ENCODE assay signal across 20 cellular contexts in the genomic region with DNA sequence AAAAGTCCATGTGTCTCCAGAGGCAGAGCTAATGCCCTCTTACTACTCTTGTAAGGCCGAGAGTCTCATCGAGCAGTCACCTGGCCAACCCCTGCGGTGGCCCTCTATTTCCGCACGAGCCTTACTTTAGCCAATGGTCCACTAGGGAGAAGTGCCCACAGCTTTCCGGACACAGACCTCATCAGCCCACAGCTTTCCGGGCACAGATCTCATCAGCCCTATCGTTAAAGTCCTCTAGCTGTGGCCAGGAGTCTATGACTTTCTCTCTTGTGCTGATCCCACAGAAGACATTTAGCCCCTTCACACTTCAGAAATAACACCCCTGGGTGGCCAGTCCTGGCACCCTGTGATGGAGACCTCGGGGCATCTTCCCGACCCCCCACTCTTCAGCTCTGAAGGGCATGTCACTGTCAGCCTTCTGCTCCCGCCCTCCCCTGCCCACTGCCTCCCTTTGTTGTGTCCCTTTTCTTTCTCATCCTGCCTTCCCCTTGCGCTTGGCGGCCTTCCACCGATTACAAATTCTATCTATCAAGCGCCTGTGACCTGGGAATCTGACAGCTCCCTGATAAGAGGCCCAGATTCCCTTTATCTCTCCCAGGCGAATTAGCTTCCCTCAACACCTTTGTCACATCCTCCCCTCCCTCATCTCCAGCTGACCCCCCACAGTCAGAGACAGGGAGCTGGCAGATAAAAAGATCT.
"Had no signal": no experiment of that assay in that cellular context is flagged by ENCODE, and none has a peak within 500 bp of the region (broad histone marks: within the 10 kb centered on the region; RNA-seq: fewer than 3 reads in every experiment).

No MANE protein-coding gene starts in this region.

- H3K36me3 ChIP-seq: prostate gland had no signal

- FAIRE-seq: colon had no signal

- ATAC-seq: activated CD8-positive, alpha-beta memory T cell treated with anti-CD3 and anti-CD28 coated beads, Interleukin-2, amount 10 ng/mL, durations not matched to agents 7 days and 5 days; activated T-cell treated with anti-CD3 and anti-CD28 coated beads, Interleukin-2, amount 50 U/mL, for 72 hours; left lung; stimulated activated naive B cell treated with anti-CD40 and anti-IgM and Interleukin-4, amounts not matched to agents 10 μg/mL and 1 μg/mL and 100 μg/mL, for 72 hours; T-helper 17 cell had no signal

- H3K4me3 ChIP-seq: ascending aorta, heart left ventricle, left lung, prostate gland, spleen, transverse colon had no signal

- DNase-seq: activated CD4-positive, alpha-beta T cell treated with anti-CD3 and anti-CD28 coated beads for 1 hour; activated CD4-positive, alpha-beta T cell treated with anti-CD3 and anti-CD28 coated beads, Interleukin-2, amount 50 U/mL, for 48 hours; activated CD8-positive, alpha-beta memory T cell treated with anti-CD3 and anti-CD28 coated beads, Interleukin-2, amount 10 ng/mL, durations not matched to agents 7 days and 5 days; activated gamma-delta T cell treated with Interleukin-2 at 50 U/mL for 16 hours; activated T-cell treated with anti-CD3 and anti-CD28 coated beads, Interleukin-2, amount 50 U/mL, for 72 hours; effector CD4-positive, alpha-beta T cell; foreskin melanocyte; islet precursor cell; left lung; mesenchymal stem cell; occipital lobe; spleen; stimulated activated CD4-positive, alpha-beta T cell treated with anti-CD3 and anti-CD28 coated beads, Interleukin-2, amount 100 ng/mL, for 24 hours; stimulated activated naive B cell treated with anti-CD40 and anti-IgM and Interleukin-4, amounts not matched to agents 10 μg/mL and 1 μg/mL and 100 μg/mL, for 72 hours; T-helper 17 cell; transverse colon had no signal

- H3K27ac ChIP-seq: ascending aorta, left lung, prostate gland, transverse colon had no signal

- H3K36me3 Mint-ChIP-seq: activated CD8-positive, alpha-beta memory T cell treated with anti-CD3 and anti-CD28 coated beads, Interleukin-2, amount 10 ng/mL, durations not matched to agents 7 days and 5 days; stimulated activated naive B cell treated with anti-CD40 and anti-IgM and Interleukin-4, amounts not matched to agents 10 μg/mL and 1 μg/mL and 100 μg/mL, for 72 hours had no signal

- H3K27me3 ChIP-seq: ascending aorta, heart left ventricle, left lung, spleen, transverse colon had no signal

- H3K4me3 Mint-ChIP-seq: activated CD8-positive, alpha-beta memory T cell treated with anti-CD3 and anti-CD28 coated beads, Interleukin-2, amount 10 ng/mL, durations not matched to agents 7 days and 5 days; activated T-cell treated with anti-CD3 and anti-CD28 coated beads, Interleukin-2, amount 50 U/mL, for 72 hours; stimulated activated naive B cell treated with anti-CD40 and anti-IgM and Interleukin-4, amounts not matched to agents 10 μg/mL and 1 μg/mL and 100 μg/mL, for 72 hours; T-helper 17 cell had no signal

- H3K4me1 ChIP-seq: prostate gland had no signal

- H3K9me3 Mint-ChIP-seq: activated T-cell treated with anti-CD3 and anti-CD28 coated beads, Interleukin-2, amount 50 U/mL, for 72 hours; stimulated activated naive B cell treated with anti-CD40 and anti-IgM and Interleukin-4, amounts not matched to agents 10 μg/mL and 1 μg/mL and 100 μg/mL, for 72 hours had no signal

- H3K9me3 ChIP-seq: ascending aorta, heart left ventricle, left lung, prostate gland, spleen, transverse colon had no signal
